Comparison of ENCODE assay signal across 1 cellular context in genomic region chr7:73557108-73557396, GRCh38.
A peak's percentile ranks its signal among the peaks of the same experiment; 100 is the strongest.
TF ChIP-seq lines count a peak whose summit lies in the region.

No MANE protein-coding gene starts in this region.

TF ChIP-seq in HepG2, 621 proteins besides CTCF, POLR2A, EP300 and RAD21 (continued from another document and continues in another):
- no peak for TF ChIP-seq ZNF704 (CRISPR knock-in tag; IDR thresholded peaks at IDR 0.05; ENCODE audit: borderline replicate concordance)
- no peak; the same call in 1 of the 2 replicates for TF ChIP-seq HDAC2 (CRISPR knock-in tag; IDR thresholded peaks at IDR 0.05)
- TF ChIP-seq MAFF (IDR thresholded peaks at IDR 0.05; ENCODE audit: low read depth, low read length) = no peak
- TF ChIP-seq KDM2A (CRISPR knock-in tag; IDR thresholded peaks at IDR 0.05; ENCODE audit: borderline replicate concordance, low read depth) = peak; percentile 65; the same call in 1 of the 2 replicates
- no peak for TF ChIP-seq THAP8 (CRISPR knock-in tag; IDR thresholded peaks at IDR 0.05; ENCODE audit: borderline replicate concordance)
- no peak for TF ChIP-seq HNF4G (IDR thresholded peaks at IDR 0.05; ENCODE audit: borderline replicate concordance, low read depth, low read length)
- TF ChIP-seq HNF4G (CRISPR knock-in tag; IDR thresholded peaks at IDR 0.05; ENCODE audit: borderline replicate concordance, low read depth) = no peak
- TF ChIP-seq, protein P1, sequence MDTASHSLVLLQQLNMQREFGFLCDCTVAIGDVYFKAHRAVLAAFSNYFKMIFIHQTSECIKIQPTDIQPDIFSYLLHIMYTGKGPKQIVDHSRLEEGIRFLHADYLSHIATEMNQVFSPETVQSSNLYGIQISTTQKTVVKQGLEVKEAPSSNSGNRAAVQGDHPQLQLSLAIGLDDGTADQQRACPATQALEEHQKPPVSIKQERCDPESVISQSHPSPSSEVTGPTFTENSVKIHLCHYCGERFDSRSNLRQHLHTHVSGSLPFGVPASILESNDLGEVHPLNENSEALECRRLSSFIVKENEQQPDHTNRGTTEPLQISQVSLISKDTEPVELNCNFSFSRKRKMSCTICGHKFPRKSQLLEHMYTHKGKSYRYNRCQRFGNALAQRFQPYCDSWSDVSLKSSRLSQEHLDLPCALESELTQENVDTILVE (CRISPR knock-in tag; IDR thresholded peaks at IDR 0.05) = peak; percentile 87; the same call in 1 of the 2 replicates
- no peak for TF ChIP-seq POGZ (CRISPR knock-in tag; IDR thresholded peaks at IDR 0.05)
- TF ChIP-seq ZNF557 (CRISPR knock-in tag; IDR thresholded peaks at IDR 0.05) = no peak
- TF ChIP-seq NFE2 (CRISPR knock-in tag; IDR thresholded peaks at IDR 0.05) = no peak
- TF ChIP-seq ZNF33A (CRISPR knock-in tag; IDR thresholded peaks at IDR 0.05; ENCODE audit: borderline replicate concordance) = no peak
- TF ChIP-seq TMF1 (CRISPR knock-in tag; IDR thresholded peaks at IDR 0.05; ENCODE audit: low read depth) = no peak
- peak; percentile 59; the same call in 1 of the 2 replicates for TF ChIP-seq ARID4A (CRISPR knock-in tag; IDR thresholded peaks at IDR 0.05; ENCODE audit: borderline replicate concordance)
- no peak for TF ChIP-seq ZBTB38 (CRISPR knock-in tag; IDR thresholded peaks at IDR 0.05)
- TF ChIP-seq ZNF260 (CRISPR knock-in tag; IDR thresholded peaks at IDR 0.05; ENCODE audit: borderline replicate concordance, low read depth) = no peak
- TF ChIP-seq, protein P2, sequence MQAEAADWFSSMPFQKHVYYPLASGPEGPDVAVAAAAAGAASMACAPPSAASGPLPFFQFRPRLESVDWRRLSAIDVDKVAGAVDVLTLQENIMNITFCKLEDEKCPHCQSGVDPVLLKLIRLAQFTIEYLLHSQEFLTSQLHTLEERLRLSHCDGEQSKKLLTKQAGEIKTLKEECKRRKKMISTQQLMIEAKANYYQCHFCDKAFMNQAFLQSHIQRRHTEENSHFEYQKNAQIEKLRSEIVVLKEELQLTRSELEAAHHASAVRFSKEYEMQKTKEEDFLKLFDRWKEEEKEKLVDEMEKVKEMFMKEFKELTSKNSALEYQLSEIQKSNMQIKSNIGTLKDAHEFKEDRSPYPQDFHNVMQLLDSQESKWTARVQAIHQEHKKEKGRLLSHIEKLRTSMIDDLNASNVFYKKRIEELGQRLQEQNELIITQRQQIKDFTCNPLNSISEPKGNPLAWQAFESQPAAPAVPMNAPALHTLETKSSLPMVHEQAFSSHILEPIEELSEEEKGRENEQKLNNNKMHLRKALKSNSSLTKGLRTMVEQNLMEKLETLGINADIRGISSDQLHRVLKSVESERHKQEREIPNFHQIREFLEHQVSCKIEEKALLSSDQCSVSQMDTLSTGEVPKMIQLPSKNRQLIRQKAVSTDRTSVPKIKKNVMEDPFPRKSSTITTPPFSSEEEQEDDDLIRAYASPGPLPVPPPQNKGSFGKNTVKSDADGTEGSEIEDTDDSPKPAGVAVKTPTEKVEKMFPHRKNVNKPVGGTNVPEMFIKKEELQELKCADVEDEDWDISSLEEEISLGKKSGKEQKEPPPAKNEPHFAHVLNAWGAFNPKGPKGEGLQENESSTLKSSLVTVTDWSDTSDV (CRISPR knock-in tag; IDR thresholded peaks at IDR 0.05) = no peak
- no peak for TF ChIP-seq ZBTB7A (CRISPR knock-in tag; IDR thresholded peaks at IDR 0.05)
- TF ChIP-seq GLMP (CRISPR knock-in tag; IDR thresholded peaks at IDR 0.05; ENCODE audit: borderline replicate concordance) = no peak
- no peak for TF ChIP-seq IKZF1 (IDR thresholded peaks at IDR 0.05)
- no peak for TF ChIP-seq FIP1L1 (IDR thresholded peaks at IDR 0.05; ENCODE audit: borderline replicate concordance, insufficient read depth, low read depth, low read length)
- no peak for TF ChIP-seq ZNF782 (CRISPR knock-in tag; IDR thresholded peaks at IDR 0.05; ENCODE audit: borderline replicate concordance)
- peak; percentile 56 for TF ChIP-seq ELF3 (CRISPR knock-in tag; IDR thresholded peaks at IDR 0.05)
- no peak for TF ChIP-seq ZNF577 (CRISPR knock-in tag; IDR thresholded peaks at IDR 0.05; ENCODE audit: borderline replicate concordance, low read depth)
- TF ChIP-seq SOX13 (IDR thresholded peaks at IDR 0.05) = no peak
- TF ChIP-seq SOX13 (CRISPR knock-in tag; conservative IDR thresholded peaks at IDR 0.05 in 1 of 2, IDR thresholded peaks at IDR 0.05 in 1 of 2) = 0 out of 4 replicates have a peak, but pooled peaks of 1 of the 2 experiments have one; percentile 3
- 0 out of 2 replicates have a peak, but pooled peaks have one; percentile 36 for TF ChIP-seq RXRA (CRISPR knock-in tag; IDR thresholded peaks at IDR 0.05)
- no peak for TF ChIP-seq RAD51 (IDR thresholded peaks at IDR 0.05; ENCODE audit: borderline replicate concordance)
- TF ChIP-seq SETDB1 (CRISPR knock-in tag; IDR thresholded peaks at IDR 0.05; ENCODE audit: borderline replicate concordance) = no peak
- TF ChIP-seq, protein P3, sequence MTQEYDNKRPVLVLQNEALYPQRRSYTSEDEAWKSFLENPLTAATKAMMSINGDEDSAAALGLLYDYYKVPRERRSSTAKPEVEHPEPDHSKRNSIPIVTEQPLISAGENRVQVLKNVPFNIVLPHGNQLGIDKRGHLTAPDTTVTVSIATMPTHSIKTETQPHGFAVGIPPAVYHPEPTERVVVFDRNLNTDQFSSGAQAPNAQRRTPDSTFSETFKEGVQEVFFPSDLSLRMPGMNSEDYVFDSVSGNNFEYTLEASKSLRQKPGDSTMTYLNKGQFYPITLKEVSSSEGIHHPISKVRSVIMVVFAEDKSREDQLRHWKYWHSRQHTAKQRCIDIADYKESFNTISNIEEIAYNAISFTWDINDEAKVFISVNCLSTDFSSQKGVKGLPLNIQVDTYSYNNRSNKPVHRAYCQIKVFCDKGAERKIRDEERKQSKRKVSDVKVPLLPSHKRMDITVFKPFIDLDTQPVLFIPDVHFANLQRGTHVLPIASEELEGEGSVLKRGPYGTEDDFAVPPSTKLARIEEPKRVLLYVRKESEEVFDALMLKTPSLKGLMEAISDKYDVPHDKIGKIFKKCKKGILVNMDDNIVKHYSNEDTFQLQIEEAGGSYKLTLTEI (CRISPR knock-in tag; conservative IDR thresholded peaks at IDR 0.05) = no peak
- TF ChIP-seq MED8 (CRISPR knock-in tag; IDR thresholded peaks at IDR 0.05; ENCODE audit: insufficient replicate concordance) = no peak
- TF ChIP-seq ZFP91 (CRISPR knock-in tag; IDR thresholded peaks at IDR 0.05; ENCODE audit: borderline replicate concordance) = no peak
- TF ChIP-seq ZNF773 (CRISPR knock-in tag; IDR thresholded peaks at IDR 0.05; ENCODE audit: borderline replicate concordance) = no peak
- no peak for TF ChIP-seq SP140L (CRISPR knock-in tag; IDR thresholded peaks at IDR 0.05; ENCODE audit: borderline replicate concordance)
- no peak for TF ChIP-seq ZNF850 (CRISPR knock-in tag; conservative IDR thresholded peaks at IDR 0.05)
- TF ChIP-seq, protein P4, sequence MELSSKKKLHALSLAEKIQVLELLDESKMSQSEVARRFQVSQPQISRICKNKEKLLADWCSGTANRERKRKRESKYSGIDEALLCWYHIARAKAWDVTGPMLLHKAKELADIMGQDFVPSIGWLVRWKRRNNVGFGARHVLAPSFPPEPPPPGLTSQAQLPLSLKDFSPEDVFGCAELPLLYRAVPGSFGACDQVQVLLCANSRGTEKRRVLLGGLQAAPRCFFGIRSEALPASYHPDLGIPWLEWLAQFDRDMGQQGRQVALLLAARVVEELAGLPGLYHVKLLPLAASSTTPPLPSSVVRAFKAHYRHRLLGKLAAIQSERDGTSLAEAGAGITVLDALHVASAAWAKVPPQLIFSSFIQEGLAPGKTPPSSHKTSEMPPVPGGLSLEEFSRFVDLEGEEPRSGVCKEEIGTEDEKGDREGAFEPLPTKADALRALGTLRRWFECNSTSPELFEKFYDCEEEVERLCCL (CRISPR knock-in tag; IDR thresholded peaks at IDR 0.05; ENCODE audit: borderline replicate concordance) = no peak
- no peak for TF ChIP-seq CEBPG (CRISPR knock-in tag; IDR thresholded peaks at IDR 0.05)
- no peak for TF ChIP-seq FOXP1 (IDR thresholded peaks at IDR 0.05)
- no peak for TF ChIP-seq FOXP1 (CRISPR knock-in tag; IDR thresholded peaks at IDR 0.05)
- no peak for TF ChIP-seq ZNF430 (CRISPR knock-in tag; IDR thresholded peaks at IDR 0.05)
- TF ChIP-seq ERF (CRISPR knock-in tag; IDR thresholded peaks at IDR 0.05) = no peak; the same call in 1 of the 2 replicates
- TF ChIP-seq REXO4 (CRISPR knock-in tag; IDR thresholded peaks at IDR 0.05; ENCODE audit: borderline replicate concordance) = no peak
- no peak for TF ChIP-seq ZBTB42 (CRISPR knock-in tag; IDR thresholded peaks at IDR 0.05)
- peak; percentile 82 for TF ChIP-seq SP2 (CRISPR knock-in tag; IDR thresholded peaks at IDR 0.05)
- TF ChIP-seq, protein P5, sequence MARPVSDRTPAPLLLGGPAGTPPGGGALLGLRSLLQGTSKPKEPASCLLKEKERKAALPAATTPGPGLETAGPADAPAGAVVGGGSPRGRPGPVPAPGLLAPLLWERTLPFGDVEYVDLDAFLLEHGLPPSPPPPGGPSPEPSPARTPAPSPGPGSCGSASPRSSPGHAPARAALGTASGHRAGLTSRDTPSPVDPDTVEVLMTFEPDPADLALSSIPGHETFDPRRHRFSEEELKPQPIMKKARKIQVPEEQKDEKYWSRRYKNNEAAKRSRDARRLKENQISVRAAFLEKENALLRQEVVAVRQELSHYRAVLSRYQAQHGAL (CRISPR knock-in tag; IDR thresholded peaks at IDR 0.05; ENCODE audit: not compliant biosample characterization) = no peak
- TF ChIP-seq, protein P6, sequence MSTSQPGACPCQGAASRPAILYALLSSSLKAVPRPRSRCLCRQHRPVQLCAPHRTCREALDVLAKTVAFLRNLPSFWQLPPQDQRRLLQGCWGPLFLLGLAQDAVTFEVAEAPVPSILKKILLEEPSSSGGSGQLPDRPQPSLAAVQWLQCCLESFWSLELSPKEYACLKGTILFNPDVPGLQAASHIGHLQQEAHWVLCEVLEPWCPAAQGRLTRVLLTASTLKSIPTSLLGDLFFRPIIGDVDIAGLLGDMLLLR (CRISPR knock-in tag; IDR thresholded peaks at IDR 0.05) = no peak
- TF ChIP-seq ZNF501 (CRISPR knock-in tag; IDR thresholded peaks at IDR 0.05) = no peak
- TF ChIP-seq TARDBP (CRISPR knock-in tag; IDR thresholded peaks at IDR 0.05) = no peak
- no peak for TF ChIP-seq ZNF570 (CRISPR knock-in tag; IDR thresholded peaks at IDR 0.05; ENCODE audit: borderline replicate concordance)
- no peak for TF ChIP-seq ZNF644 (CRISPR knock-in tag; IDR thresholded peaks at IDR 0.05; ENCODE audit: low read depth)
